9 cellular contexts compared by ENCODE assay signal in genomic region chr3:62558549-62559112, GRCh38.
DNase-seq lines count a peak whose midpoint lies in the region; ATAC-seq, FAIRE-seq and TF ChIP-seq lines count a peak whose summit lies in the region.
"Had no signal": no experiment of that assay in that cellular context is flagged by ENCODE, and none has a peak within 500 bp of the region (broad histone marks: within the 10 kb centered on the region; RNA-seq: fewer than 3 reads in every experiment).

No MANE protein-coding gene starts in this region.

- no peaks in the 10 kb centered on the region for H3K9me3 ChIP-seq in GM12878 (replicated peaks; ENCODE audit: control insufficient read depth, insufficient read depth, low read length)
- H3K9me3 ChIP-seq in ovary: no peaks in the 10 kb centered on the region

- no peak overlapping the region for H3K4ac ChIP-seq in mesendoderm (ENCODE audit: low read depth, low read length)

- in situ Hi-C loops in GM12878 (cut with MboI): loop anchor here (5.0 kb wide), 2 partner anchors 231 to 351 kb away; no protein-coding TSS in a partner anchor

- DNase-seq in DMS53 (lab: John Stamatoyannopoulos, UW) (peak; percentile 0), DMS53 treated with DMSO at 0.1 percent for 48 hours (lab: John Stamatoyannopoulos, UW; ENCODE audit: unreplicated experiment) (no peak), GM12878 (ENCODE audit: low read depth, low spot score) (no peak), mesendoderm (peak; percentile 58), ovary (no peak), T-helper 9 cell (no peak)
- DNase-seq in stimulated activated CD4-positive, alpha-beta T cell treated with anti-CD3 and anti-CD28 coated beads, Interleukin-4, amount 100 ng/mL, for 4 hours: no peak

- no peak overlapping the region for H3K4me3 ChIP-seq in GM12878
- H3K4me3 ChIP-seq in mesendoderm (ENCODE audit: low read length): no peak overlapping the region
- no peak overlapping the region for H3K4me3 ChIP-seq in ovary

- POLR2A ChIA-PET in GM12878 (lab: Charles Lee): interaction anchor here (0.6 kb wide), 1 partner anchor 883 kb away, joined by 6 read pairs; no protein-coding TSS in a partner anchor

- TF ChIP-seq RAD21 in Ishikawa (IDR thresholded peaks at IDR 0.05; ENCODE audit: low read depth): peak; percentile 53; the same call in 1 of the 2 replicates
- TF ChIP-seq RAD21 in GM12878 (IDR thresholded peaks at IDR 0.05; ENCODE audit: insufficient read depth, low read depth, low read length): peak; percentile 41; the same call in 1 of the 2 replicates

- ATAC-seq in GM12878: peak; percentile 82
- ATAC-seq: activated naive CD4-positive, alpha-beta T cell treated with anti-CD3 and anti-CD28 coated beads, Interleukin-2, amount 50 U/mL, for 72 hours had no signal

- H2BK15ac ChIP-seq in mesendoderm (replicated peaks; ENCODE audit: low read depth): no peak overlapping the region

- TF ChIP-seq EP300 in Ishikawa (IDR thresholded peaks at IDR 0.05; ENCODE audit: borderline replicate concordance): no peak
- TF ChIP-seq EP300 in GM12878 (IDR thresholded peaks at IDR 0.05; ENCODE audit: borderline replicate concordance in 1 of 2, control insufficient read depth in 1 of 2, low read depth in 2 of 2, low read length in 2 of 2): no peak
- TF ChIP-seq EP300 in ovary (IDR thresholded peaks at IDR 0.05): no peak

- 13% methylated on average over 8 of the region's 8 CpGs for WGBS in GM12878 (ENCODE audit: insufficient coverage, insufficient replicate concordance, low lambda C conversion rate, missing lambda C conversion rate)
- no CpG with 5 or more reads among the region's 8 CpGs for WGBS in mesendoderm (ENCODE audit: extremely low coverage, insufficient coverage, low lambda C conversion rate)
- WGBS in ovary, 3 donors: 30 to 48% (median 33%) methylated on average over 8 of the region's 8 CpGs

- H4K5ac ChIP-seq in mesendoderm (ENCODE audit: low read length): no peak overlapping the region

- SMC1A ChIA-PET in GM12878 (lab: Charles Lee; ENCODE audit: uncharacterized antibody, unreplicated experiment): interaction anchor here (1.3 to 3.8 kb wide), 3 partner anchors 225 to 357 kb away, joined by 4 to 24 read pairs (median 7); no protein-coding TSS in a partner anchor

- H2BK5ac ChIP-seq in mesendoderm (ENCODE audit: low read length): no peak overlapping the region

- no peak for FAIRE-seq in GM12878 (lab: Jason Lieb, UNC)

- H3K27me3 ChIP-seq in GM12878 (replicated peaks in 1 of 2; ENCODE audit: control insufficient read depth in 2 of 2, insufficient read depth in 2 of 2, low read length in 1 of 2) (no peaks in the 10 kb centered on the region), mesendoderm (ENCODE audit: insufficient read depth, low read length, poor library complexity) (no peaks in the 10 kb centered on the region), ovary (no peaks in the 10 kb centered on the region)

- H3K18ac ChIP-seq in mesendoderm (ENCODE audit: low read length): no peak overlapping the region

- H3K27ac ChIP-seq in GM12878 (ENCODE audit: control insufficient read depth, insufficient read depth): no peak overlapping the region
- H3K27ac ChIP-seq in mesendoderm (ENCODE audit: low read depth, low read length): no peak overlapping the region
- no peak overlapping the region for H3K27ac ChIP-seq in ovary

- intact Hi-C loops in GM12878 (cut with micrococcal nuclease; ENCODE audit: unreplicated experiment) (loop anchor here (1.0 kb wide), 1 partner anchor 225 kb away; no protein-coding TSS in a partner anchor), ovary (cut with DNase I) (loop anchor here in 1 of 4 donors (2.0 kb wide), 1 partner anchor 226 kb away; no protein-coding TSS in a partner anchor)

- H3K79me2 ChIP-seq in GM12878 (ENCODE audit: control insufficient read depth, insufficient read depth, low read length) (no peaks in the 10 kb centered on the region), mesendoderm (ENCODE audit: control insufficient read depth, insufficient read depth, low read length) (no peaks in the 10 kb centered on the region)

- TF ChIP-seq CTCF in GM12878 (IDR thresholded peaks at IDR 0.05 in 2 of 3, conservative IDR thresholded peaks at IDR 0.05 in 1 of 3; ENCODE audit: control insufficient read depth in 2 of 3, extremely low read depth in 1 of 3, insufficient read depth in 1 of 3, low read depth in 3 of 3, low read length in 3 of 3): peak; percentile 35 to 46 (median 36); a peak in 5 of 6 replicates
- TF ChIP-seq CTCF in ovary (IDR thresholded peaks at IDR 0.05): no peak

- TF ChIP-seq POLR2A in GM12878 (IDR thresholded peaks at IDR 0.05; ENCODE audit: low read depth, low read length) (no peak), ovary (IDR thresholded peaks at IDR 0.05) (no peak)

- H2BK120ac ChIP-seq in mesendoderm (ENCODE audit: low read depth, low read length): no peak overlapping the region

- H4K20me1 ChIP-seq in GM12878 (ENCODE audit: control insufficient read depth, insufficient read depth): no peaks in the 10 kb centered on the region

- CTCF ChIA-PET in GM12878 (lab: Yijun Ruan, JAX): interaction anchor here (1.2 to 5.2 kb wide), 7 partner anchors 10 to 357 kb away, joined by 3 to 40 read pairs (median 4); no protein-coding TSS in a partner anchor

- H4K8ac ChIP-seq in mesendoderm (ENCODE audit: low read depth, low read length): no peak overlapping the region

- H3K4me1 ChIP-seq in GM12878 (ENCODE audit: control insufficient read depth, insufficient read depth, low read length) (no peaks in the 10 kb centered on the region), mesendoderm (ENCODE audit: control insufficient read depth, low read depth, low read length) (no peaks in the 10 kb centered on the region), ovary (ENCODE audit: insufficient read depth) (no peaks in the 10 kb centered on the region)

- H3K36me3 ChIP-seq in GM12878 (ENCODE audit: control insufficient read depth in 2 of 2, insufficient read depth in 2 of 2, low read length in 1 of 2) (no peaks in the 10 kb centered on the region), mesendoderm (ENCODE audit: control insufficient read depth, insufficient read depth, low read length) (no peaks in the 10 kb centered on the region), ovary (no peaks in the 10 kb centered on the region)

- H3K4me2 ChIP-seq in GM12878 (ENCODE audit: control insufficient read depth, insufficient read depth) (no peak overlapping the region), mesendoderm (ENCODE audit: low read length) (no peak overlapping the region)

- no peak overlapping the region for H3K56ac ChIP-seq in mesendoderm (ENCODE audit: low read length)

- RAD21 ChIA-PET in GM12878 (lab: Charles Lee; ENCODE audit: unreplicated experiment): interaction anchor here (1.2 kb wide), 1 partner anchor 224 kb away, joined by 4 read pairs; no protein-coding TSS in a partner anchor

- H3K23ac ChIP-seq in mesendoderm (ENCODE audit: low read length): no peak overlapping the region

- H3K9ac ChIP-seq in GM12878 (ENCODE audit: control insufficient read depth, insufficient read depth, low read length) (no peak overlapping the region), mesendoderm (ENCODE audit: low read length) (no peak overlapping the region)

- H2AFZ ChIP-seq in GM12878 (ENCODE audit: control insufficient read depth, low read depth, low read length): no peak overlapping the region

- no peak overlapping the region for H2AK5ac ChIP-seq in mesendoderm (ENCODE audit: low read length)

- BruUV-seq in GM12878 (replicated peaks; lab: Mats Ljungman, UMichigan): no TSS peak

- no peaks in the 10 kb centered on the region for H3K79me1 ChIP-seq in mesendoderm (ENCODE audit: low read length)

TF ChIP-seq in Ishikawa, 13 proteins besides CTCF, POLR2A, EP300 and RAD21:
- TF ChIP-seq TAF1 (IDR thresholded peaks at IDR 0.05; ENCODE audit: low read depth) (no peak), MAX (IDR thresholded peaks at IDR 0.05) (no peak), FOXM1 (IDR thresholded peaks at IDR 0.05; ENCODE audit: borderline replicate concordance, low read depth) (no peak), YY1 (IDR thresholded peaks at IDR 0.05; ENCODE audit: low read depth) (no peak), ZBTB7A (IDR thresholded peaks at IDR 0.05; ENCODE audit: low read depth) (no peak)

TF ChIP-seq in GM12878, 131 proteins besides CTCF, POLR2A, EP300 and RAD21:
- TF ChIP-seq SMC3 (IDR thresholded peaks at IDR 0.05; ENCODE audit: borderline replicate concordance, low read length): peak; percentile 9; the same call in 1 of the 2 replicates
- no peak for TF ChIP-seq SREBF2 (IDR thresholded peaks at IDR 0.05; ENCODE audit: low read length)
- no peak for TF ChIP-seq HDAC6 (IDR thresholded peaks at IDR 0.05; ENCODE audit: unreplicated experiment)
- peak in 1 of 2 experiments; percentile 91; a peak in 1 of 4 replicates for TF ChIP-seq ETV6 (conservative IDR thresholded peaks at IDR 0.05 in 1 of 2, IDR thresholded peaks at IDR 0.05 in 1 of 2; ENCODE audit: borderline replicate concordance in 1 of 2, low read depth in 1 of 2)

Comparison
In these comparisons a context has a peak if more than half of its experiments do, and no peak if none do; other contexts are left out.
1. DNase-seq: peak in DMS53 (single experiment) and mesendoderm (single experiment); none in DMS53 treated with DMSO at 0.1 percent for 48 hours (single experiment), GM12878 (single experiment), ovary (0 of 5), stimulated activated CD4-positive, alpha-beta T cell treated with anti-CD3 and anti-CD28 coated beads, Interleukin-4, amount 100 ng/mL, for 4 hours (0 of 2) and T-helper 9 cell (single experiment).
2. CTCF ChIP-seq: peak in GM12878 (3 of 3); none in ovary (0 of 3).